Comparison of ENCODE assay signal across 13 cellular contexts in genomic region chr13:79837741-79838450, GRCh38.
A peak's percentile ranks its signal among the peaks of the same experiment; 100 is the strongest.
DNase-seq lines count a peak whose midpoint lies in the region; ATAC-seq and TF ChIP-seq lines count a peak whose summit lies in the region.
"Had no signal": no experiment of that assay in that cellular context is flagged by ENCODE, and none has a peak within 500 bp of the region (broad histone marks: within the 10 kb centered on the region; RNA-seq: fewer than 3 reads in every experiment).

No MANE protein-coding gene starts in this region.

- H3K4me3 ChIP-seq in epithelial cell of esophagus (ENCODE audit: low read length) (no peak overlapping the region), osteoblast (ENCODE audit: insufficient read depth, low read length) (no peak overlapping the region), tibial nerve (no peak overlapping the region)

- peak; percentile 49 for ATAC-seq in GM18858 (IDR thresholded peaks at IDR 0.05; ENCODE audit: unreplicated experiment)

- WGBS in tibial nerve, 2 donors = 88 to 92% methylated on average over 3 of the region's 3 CpGs

- no peaks in the 10 kb centered on the region for H3K79me2 ChIP-seq in osteoblast (ENCODE audit: insufficient read depth, low read length)

- H3K9me3 ChIP-seq in osteoblast (ENCODE audit: low read depth, low read length) = no peaks in the 10 kb centered on the region
- H3K9me3 ChIP-seq in tibial nerve = peaks cover 0 to 5% (median 0%) of the 10 kb centered on the region in 4 donors

- TF ChIP-seq CTCF in epithelial cell of esophagus (IDR thresholded peaks at IDR 0.05; ENCODE audit: insufficient read depth, low read depth, low read length, missing control alignments) = no peak
- TF ChIP-seq CTCF in osteoblast (IDR thresholded peaks at IDR 0.05; ENCODE audit: extremely low read depth, low read depth, low read length) = no peak
- TF ChIP-seq CTCF in tibial nerve (IDR thresholded peaks at IDR 0.05) = no peak

- no peaks in the 10 kb centered on the region for H4K20me1 ChIP-seq in osteoblast (ENCODE audit: insufficient read depth, low read length)

- H3K36me3 ChIP-seq in osteoblast (ENCODE audit: insufficient read depth, low read length) (no peaks in the 10 kb centered on the region), tibial nerve (no peaks in the 10 kb centered on the region)

- H2AFZ ChIP-seq in osteoblast (ENCODE audit: low read length) = no peak overlapping the region

- H3K4me2 ChIP-seq in osteoblast (ENCODE audit: insufficient read depth, low read length) = no peak overlapping the region

- TF ChIP-seq EP300 in tibial nerve (IDR thresholded peaks at IDR 0.05) = no peak

- no peaks in the 10 kb centered on the region for H3K27me3 ChIP-seq in osteoblast (ENCODE audit: insufficient read depth, low read length)
- H3K27me3 ChIP-seq in tibial nerve = no peaks in the 10 kb centered on the region

- no peak for TF ChIP-seq POLR2A in tibial nerve (IDR thresholded peaks at IDR 0.05)

- H3K4me1 ChIP-seq in osteoblast (ENCODE audit: insufficient read depth, low read length) (peaks cover 4% of the 10 kb centered on the region), tibial nerve (no peaks in the 10 kb centered on the region)

- DNase-seq in M059J (ENCODE audit: low read depth) = peak; percentile 85
- peak; percentile 20 for DNase-seq in epithelial cell of esophagus (ENCODE audit: low read depth)
- DNase-seq in osteoblast (ENCODE audit: insufficient read length, low spot score, missing footprints) = peak; percentile 63
- no peak for DNase-seq in nucleus accumbens (lab: John Stamatoyannopoulos, UW)
- DNase-seq in NCI-H1694 (lab: John Stamatoyannopoulos, UW) = no peak
- DNase-seq in tibial nerve (ENCODE audit: low spot score in 2 of 2) = no peak
- no peak for DNase-seq in ureter (ENCODE audit: low spot score)
- DNase-seq: activated CD4-positive, alpha-beta T cell treated with anti-CD3 and anti-CD28 coated beads for 1 hour; amygdala; effector CD4-positive, alpha-beta T cell; NCI-H187 treated with DMSO at 0.1 percent for 48 hours; SW 1271 had no signal

- H3K27ac ChIP-seq in osteoblast (ENCODE audit: low read depth, low read length) (peak overlapping the region; percentile 15), tibial nerve (no peak overlapping the region)

Comparison
In these comparisons a context has a peak if more than half of its experiments do, and no peak if none do; other contexts are left out.
1. DNase-seq: peak in M059J (single experiment), epithelial cell of esophagus (single experiment) and osteoblast (single experiment); none in nucleus accumbens (0 of 56), NCI-H1694 (single experiment), tibial nerve (0 of 2) and ureter (single experiment).